11 cellular contexts compared by ENCODE assay signal in the genomic region with DNA sequence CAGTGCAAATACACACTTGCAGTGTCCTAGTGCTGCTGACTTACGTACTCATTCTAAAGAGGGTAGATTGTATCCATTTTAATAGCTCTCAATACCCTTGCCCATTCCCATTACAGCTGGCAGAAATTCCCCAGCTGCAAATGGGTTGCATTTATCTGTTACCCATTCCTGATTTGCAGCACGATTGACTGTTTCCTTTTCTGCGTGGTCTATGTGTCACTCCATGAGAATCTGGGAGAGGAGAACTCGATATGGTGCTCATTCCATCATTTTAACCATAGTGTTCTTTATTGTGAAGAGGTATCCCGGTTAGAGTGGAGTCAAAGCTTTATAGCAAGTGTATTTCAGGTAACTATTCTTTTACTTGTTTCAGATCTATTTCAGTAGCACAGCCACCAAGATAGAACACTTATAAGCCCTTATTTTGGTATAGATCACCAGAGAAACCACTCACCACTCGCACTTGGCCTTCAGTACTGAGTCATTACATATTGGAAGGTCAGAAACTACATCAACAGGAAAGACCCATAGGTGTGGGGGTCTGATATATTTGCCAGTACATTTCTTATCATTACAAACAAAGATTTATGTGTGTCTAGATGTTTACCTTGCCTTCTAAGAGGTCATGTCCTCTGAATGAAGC.
DNase-seq lines count a peak whose midpoint lies in the region; ATAC-seq and TF ChIP-seq lines count a peak whose summit lies in the region.
"Had no signal": no experiment of that assay in that cellular context is flagged by ENCODE, and none has a peak within 500 bp of the region (broad histone marks: within the 10 kb centered on the region; RNA-seq: fewer than 3 reads in every experiment).

No MANE protein-coding gene starts in this region.

- TF ChIP-seq CTCF in GM12865 (IDR thresholded peaks at IDR 0.05; ENCODE audit: insufficient read depth, low read depth, low read length, missing control alignments) (no peak), colonic mucosa (IDR thresholded peaks at IDR 0.05) (no peak)

- DNase-seq in GM12865 (ENCODE audit: low read depth) (peak; percentile 92), HT1080 (ENCODE audit: low read depth) (peak; percentile 26), colonic mucosa (no peak), sciatic nerve (ENCODE audit: low spot score) (no peak)
- no peak for DNase-seq in activated CD4-positive, CD25-positive, alpha-beta regulatory T cell (lab: John Stamatoyannopoulos, UW)
- DNase-seq in effector CD4-positive, alpha-beta T cell, result no peak
- DNase-seq: left colon, ovary had no signal

- no peaks in the 10 kb centered on the region for H3K9me3 ChIP-seq in colonic mucosa
- H3K9me3 ChIP-seq: ovary had no signal

- H3K27ac ChIP-seq in colonic mucosa, result no peak overlapping the region
- H3K27ac ChIP-seq: ovary had no signal

- H3K9ac ChIP-seq in colonic mucosa (ENCODE audit: low read depth in 2 of 2, low read length in 2 of 2), result no peak overlapping the region

- intact Hi-C loops in colonic mucosa (cut with DNase I) (no loop called here), sciatic nerve (cut with DNase I) (no loop called here)

- H3K4me1 ChIP-seq in colonic mucosa, result no peaks in the 10 kb centered on the region

- H3K4me3 ChIP-seq in GM12865 (ENCODE audit: low read depth, low read length) (peak overlapping the region; percentile 29), colonic mucosa (no peak overlapping the region)
- H3K4me3 ChIP-seq: K562, ovary had no signal

- no peaks in the 10 kb centered on the region for H3K36me3 ChIP-seq in colonic mucosa
- H3K36me3 ChIP-seq: ovary had no signal

- ATAC-seq in GM19452 (IDR thresholded peaks at IDR 0.05; ENCODE audit: unreplicated experiment) (peak; percentile 65), HG02885 (IDR thresholded peaks at IDR 0.05; ENCODE audit: poor library complexity, unreplicated experiment) (peak; percentile 65), sciatic nerve (no peak)
- ATAC-seq: K562, left colon had no signal

- H3K27me3 ChIP-seq in colonic mucosa, result no peaks in the 10 kb centered on the region
- H3K27me3 ChIP-seq: ovary had no signal

Comparison
In these comparisons a context has a peak if more than half of its experiments do, and no peak if none do; other contexts are left out.
1. DNase-seq: peak in GM12865 (single experiment) and HT1080 (single experiment); none in activated CD4-positive, CD25-positive, alpha-beta regulatory T cell (0 of 4), colonic mucosa (single experiment), effector CD4-positive, alpha-beta T cell (single experiment) and sciatic nerve (single experiment).